In genomic region chr5:138783976-138784375, GRCh38 we compare ENCODE assay signal across 2 cellular contexts.
TF ChIP-seq lines count a peak whose summit lies in the region.

No MANE protein-coding gene starts in this region.

TF ChIP-seq in GM23338, 12 proteins besides CTCF, POLR2A, EP300 and RAD21 (continued from another document):
- no peak for TF ChIP-seq ETS1 (IDR thresholded peaks at IDR 0.05)
- TF ChIP-seq ZNF331 (CRISPR knock-in tag; IDR thresholded peaks at IDR 0.05; ENCODE audit: low read depth): no peak
- TF ChIP-seq STAT1 (IDR thresholded peaks at IDR 0.05; ENCODE audit: unreplicated experiment): no peak
- no peak for TF ChIP-seq REST (IDR thresholded peaks at IDR 0.05; ENCODE audit: unreplicated experiment)
- TF ChIP-seq CREB1 (CRISPR knock-in tag; IDR thresholded peaks at IDR 0.05; ENCODE audit: low read depth): no peak
- TF ChIP-seq POLR2AphosphoS5 (IDR thresholded peaks at IDR 0.05; ENCODE audit: low read depth): no peak
- TF ChIP-seq ZNF462 (CRISPR knock-in tag; IDR thresholded peaks at IDR 0.05): no peak
- no peak for TF ChIP-seq EZH2 (IDR thresholded peaks at IDR 0.05; ENCODE audit: low read depth, unreplicated experiment)
- TF ChIP-seq JUNB (IDR thresholded peaks at IDR 0.05; ENCODE audit: unreplicated experiment): no peak
- no peak for TF ChIP-seq NANOG (IDR thresholded peaks at IDR 0.05; ENCODE audit: borderline replicate concordance)
- TF ChIP-seq ZNF114 (CRISPR knock-in tag; IDR thresholded peaks at IDR 0.05): no peak

TF ChIP-seq in WTC11, 78 proteins besides CTCF, POLR2A, EP300 and RAD21 (continued from another document):
- TF ChIP-seq IRF2 (CRISPR knock-in tag; IDR thresholded peaks at IDR 0.05; ENCODE audit: borderline replicate concordance, low read depth): no peak
- no peak for TF ChIP-seq ZBTB43 (CRISPR knock-in tag; IDR thresholded peaks at IDR 0.05)
- TF ChIP-seq FOXJ3 (CRISPR knock-in tag; IDR thresholded peaks at IDR 0.05; ENCODE audit: borderline replicate concordance): no peak
- TF ChIP-seq ZNF671 (CRISPR knock-in tag; IDR thresholded peaks at IDR 0.05): no peak
- no peak for TF ChIP-seq ZNF423 (CRISPR knock-in tag; IDR thresholded peaks at IDR 0.05)
- no peak for TF ChIP-seq CDX4 (CRISPR knock-in tag; IDR thresholded peaks at IDR 0.05; ENCODE audit: borderline replicate concordance)
- TF ChIP-seq IRF1 (CRISPR knock-in tag; IDR thresholded peaks at IDR 0.05): no peak
TF ChIP-seq in WTC11: peak in this region for 0.
